ENCODE assay signal across 26 cellular contexts in the genomic region with DNA sequence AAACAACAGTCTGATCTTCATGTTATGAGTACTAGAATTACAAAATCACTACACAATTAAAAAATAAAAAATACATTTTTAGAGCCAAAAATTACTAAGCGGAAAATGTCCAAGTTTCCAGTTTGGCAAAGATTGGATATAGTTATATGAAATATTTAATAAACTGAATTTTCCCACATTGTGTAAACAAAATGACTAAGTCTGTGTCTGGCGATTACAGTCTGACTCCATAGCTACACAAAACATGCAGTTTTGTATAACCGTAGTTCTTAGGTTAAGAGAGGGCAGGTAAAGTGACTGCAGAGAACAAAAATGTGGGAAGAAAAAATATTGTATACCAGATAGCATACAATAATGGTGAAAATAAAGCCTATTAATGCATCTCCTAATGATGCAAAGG. TPM values are rescaled to one million over a fixed set of nuclear protein-coding genes. Genes with fewer than 3 reads are reported as not detected.
"Had no signal": no experiment of that assay in that cellular context is flagged by ENCODE, and none has a peak within 500 bp of the region (broad histone marks: within the 10 kb centered on the region; RNA-seq: fewer than 3 reads in every experiment).

No MANE protein-coding gene starts in this region.

- H3K27ac ChIP-seq: body of pancreas, colonic mucosa, dorsolateral prefrontal cortex, esophagus muscularis mucosa, hepatocyte, neutrophil, ovary, prostate gland, upper lobe of left lung had no signal

- H2AFZ ChIP-seq: hepatocyte had no signal

- H3K4me1 ChIP-seq: body of pancreas, colonic mucosa, prostate gland, upper lobe of left lung had no signal

- H3K79me2 ChIP-seq: hepatocyte had no signal

- DNase-seq: activated CD4-positive, alpha-beta memory T cell treated with anti-CD3 and anti-CD28 coated beads for 36 hours; activated CD4-positive, alpha-beta T cell treated with anti-CD3 and anti-CD28 coated beads for 48 hours; activated effector memory CD4-positive, alpha-beta T cell treated with Interleukin-2 at 50 U/mL for 16 hours; activated naive CD4-positive, alpha-beta T cell treated with anti-CD3 and anti-CD28 coated beads, Interleukin-2, amount 50 U/mL, for 16 hours; activated naive CD8-positive, alpha-beta T cell treated with anti-CD3 and anti-CD28 coated beads, Interleukin-2, amount 50 U/mL, for 24 hours; activated T-cell treated with anti-CD3 and anti-CD28 coated beads, Interleukin-2, amount 50 U/mL, for 72 hours; anterior cingulate cortex; body of pancreas; central memory CD4-positive, alpha-beta T cell; colonic mucosa; dorsolateral prefrontal cortex; effector memory CD8-positive, alpha-beta T cell; foreskin melanocyte; immature natural killer cell; midbrain; ovary; right cardiac atrium; stimulated activated CD4-positive, alpha-beta T cell treated with anti-CD3 and anti-CD28 coated beads, Interleukin-12 subunit alpha, Interleukin-12 subunit beta, amount 100 ng/mL, for 4 hours; stimulated activated CD4-positive, alpha-beta T cell treated with anti-CD3 and anti-CD28 coated beads, Interleukin-4, amount 100 ng/mL, for 4 hours; stimulated activated naive CD8-positive, alpha-beta T cell treated with anti-CD3 and anti-CD28 coated beads, Interleukin-15, Interleukin-2, amounts not matched to agents 100 U/mL and 50 U/mL, for 24 hours; upper lobe of left lung had no signal

- H3K4me3 ChIP-seq: body of pancreas, colonic mucosa, dorsolateral prefrontal cortex, esophagus muscularis mucosa, hepatocyte, ovary, prostate gland, upper lobe of left lung had no signal

- H3K36me3 ChIP-seq: colonic mucosa, esophagus muscularis mucosa, neutrophil, ovary, prostate gland, upper lobe of left lung had no signal

- H3K27me3 ChIP-seq: body of pancreas, colonic mucosa, esophagus muscularis mucosa, hepatocyte, neutrophil, ovary, upper lobe of left lung had no signal

- ATAC-seq: activated naive CD8-positive, alpha-beta T cell treated with anti-CD3 and anti-CD28 coated beads, Interleukin-2, amount 50 U/mL, for 24 hours; activated T-cell treated with anti-CD3 and anti-CD28 coated beads, Interleukin-2, amount 50 U/mL, for 72 hours; body of pancreas; effector memory CD8-positive, alpha-beta T cell; right cardiac atrium; stimulated activated naive CD8-positive, alpha-beta T cell treated with anti-CD3 and anti-CD28 coated beads, Interleukin-15, Interleukin-2, amounts not matched to agents 100 U/mL and 50 U/mL, for 24 hours had no signal

- H3K9me3 ChIP-seq: body of pancreas, colonic mucosa, esophagus muscularis mucosa, neutrophil, ovary, prostate gland, upper lobe of left lung had no signal

- H3K4me2 ChIP-seq: hepatocyte had no signal

RNA-seq across cellular contexts. Expression of a gene that starts 59.2 kb away (rescaled TPM):
- total RNA-seq: activated CD4-positive, alpha-beta memory T cell treated with anti-CD3 and anti-CD28 coated beads for 36 hours; activated T-cell treated with anti-CD3 and anti-CD28 coated beads, Interleukin-2, amount 50 U/mL, for 72 hours; T-helper 2 cell treated with Interferon-gamma antibody and Interleukin-4, amounts not matched to agents 100 ng/mL and 5 ng/mL, for 36 hours had no signal
- polyA plus RNA-seq: immature natural killer cell had no signal
